ENCODE assay signal across 8 cellular contexts in the genomic region with DNA sequence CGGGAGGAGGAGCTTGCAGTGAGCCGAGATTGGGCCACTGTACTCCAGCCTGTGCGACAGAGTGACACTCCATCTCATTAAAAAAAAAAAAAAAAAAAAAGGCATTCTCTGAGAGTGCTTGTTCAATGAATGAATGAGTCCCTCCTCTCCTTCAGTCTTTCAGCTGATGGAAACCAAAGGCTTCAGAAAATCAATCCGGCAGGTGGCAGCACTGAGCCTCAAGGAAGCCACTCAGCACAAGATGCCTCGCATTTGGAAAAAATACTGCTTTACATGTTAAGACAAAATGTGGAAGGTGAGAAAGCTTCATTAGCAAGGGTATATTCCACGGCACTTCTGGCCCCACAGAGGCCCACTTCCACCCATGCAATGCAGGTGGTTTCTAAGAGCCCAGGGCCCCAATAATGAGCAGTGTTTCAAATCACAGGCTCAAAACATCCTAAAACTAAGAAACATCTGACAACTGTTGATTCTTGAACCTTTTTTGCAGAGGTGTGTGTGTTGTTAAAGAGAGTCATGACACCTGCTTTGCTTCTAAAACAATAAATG. TPM values are rescaled to one million over a fixed set of nuclear protein-coding genes. Genes with fewer than 3 reads are reported as not detected.
DNase-seq lines count a peak whose midpoint lies in the region; ATAC-seq, FAIRE-seq and TF ChIP-seq lines count a peak whose summit lies in the region.

No MANE protein-coding gene starts in this region.

- 23% methylated on average over 3 of the region's 6 CpGs; no CpG with 5 or more reads in 1 of the 2 experiments for WGBS in H1 (ENCODE audit: extremely low coverage in 1 of 2, insufficient coverage in 1 of 2, insufficient read length in 1 of 2, insufficient replicate concordance in 2 of 2, low coverage in 1 of 2, low lambda C conversion rate in 2 of 2, missing lambda C conversion rate in 1 of 2), 2 experiments

- no peak overlapping the region for H2BK12ac ChIP-seq in H1 (ENCODE audit: low read depth, low read length)

- peak; percentile 51 to 83 (median 76) for TF ChIP-seq CTCF in H1 (IDR thresholded peaks at IDR 0.05; ENCODE audit: control extremely low read depth in 1 of 3, insufficient read depth in 1 of 3, low read depth in 1 of 3, low read length in 3 of 3)

- no peak overlapping the region for H3K18ac ChIP-seq in H1 (ENCODE audit: extremely low read depth, low read length)

- H3K36me3 ChIP-seq in H1 (ENCODE audit: control insufficient read depth in 2 of 4, insufficient read depth in 4 of 4, low read length in 3 of 4) = peaks cover 5 to 26% (median 17%) of the 10 kb centered on the region in 4 experiments; a peak in 6 of 8 replicates

- no peak overlapping the region for H2BK5ac ChIP-seq in H1 (ENCODE audit: low read depth, low read length)

- peaks cover 6 to 8% of the 10 kb centered on the region in 2 experiments for H4K20me1 ChIP-seq in H1 (replicated peaks in 1 of 2; ENCODE audit: control insufficient read depth in 1 of 2, insufficient read depth in 2 of 2, low read length in 2 of 2)

- no peak overlapping the region for H2BK20ac ChIP-seq in H1 (ENCODE audit: low read length)

- H2BK15ac ChIP-seq in H1 (ENCODE audit: low read length) = no peak overlapping the region

- H2AK5ac ChIP-seq in H1 (ENCODE audit: low read depth, low read length) = no peak overlapping the region

- H3K79me1 ChIP-seq in H1 (ENCODE audit: low read depth, low read length) = no peaks in the 10 kb centered on the region; the same call in 1 of the 2 replicates

- FAIRE-seq in H1 (lab: Jason Lieb, UNC) = peak; percentile 79

- no peak for TF ChIP-seq EP300 in H1 (IDR thresholded peaks at IDR 0.05; ENCODE audit: borderline replicate concordance in 1 of 2, low read depth in 2 of 2, low read length in 2 of 2)

- TF ChIP-seq RAD21 in H1 (IDR thresholded peaks at IDR 0.05 in 1 of 2, conservative IDR thresholded peaks at IDR 0.05 in 1 of 2; ENCODE audit: low read depth in 2 of 2, low read length in 2 of 2) = peak; percentile 72 to 86

- peaks cover 4 to 9% (median 6%) of the 10 kb centered on the region in 4 experiments; a peak in 6 of 7 replicates for H3K4me1 ChIP-seq in H1 (replicated peaks in 1 of 4; ENCODE audit: control insufficient read depth in 3 of 4, insufficient read depth in 4 of 4, low read length in 3 of 4)

- no peak for TF ChIP-seq POLR2A in H1 (IDR thresholded peaks at IDR 0.05; ENCODE audit: control extremely low read depth in 1 of 2, low read depth in 2 of 2, low read length in 2 of 2)

- no peak overlapping the region for H3K4me3 ChIP-seq in H1 (ENCODE audit: extremely low read depth in 1 of 4, insufficient read depth in 2 of 4, low read depth in 3 of 4, low read length in 4 of 4)

- no peaks in the 10 kb centered on the region for H3K27me3 ChIP-seq in H1 (replicated peaks in 1 of 4; ENCODE audit: control insufficient read depth in 3 of 4, extremely low read depth in 1 of 4, insufficient read depth in 3 of 4, low read length in 3 of 4)

- no peak overlapping the region for H3K4me2 ChIP-seq in H1 (ENCODE audit: insufficient read depth in 1 of 2, low read depth in 2 of 2, low read length in 2 of 2)

- ATAC-seq in HG03571 (IDR thresholded peaks at IDR 0.05; ENCODE audit: unreplicated experiment) = no peak

- POLR2A ChIA-PET in H1 (lab: Charles Lee; ENCODE audit: partially characterized antibody) = interaction anchor here (0.7 to 1.5 kb wide), 4 partner anchors 69 to 81 kb away, joined by 3 to 6 read pairs (median 4); no protein-coding TSS in a partner anchor

- no peaks in the 10 kb centered on the region for H3K23me2 ChIP-seq in H1 (ENCODE audit: low read depth, low read length)

- H3K9ac ChIP-seq in H1 (replicated peaks in 1 of 4; ENCODE audit: extremely low read depth in 1 of 4, low read depth in 3 of 4, low read length in 3 of 4) = no peak overlapping the region

- no peak overlapping the region for H2BK120ac ChIP-seq in H1 (replicated peaks; ENCODE audit: low read depth, low read length)

- no peak overlapping the region for H4K8ac ChIP-seq in H1 (ENCODE audit: extremely low read depth, insufficient read depth, low read length)

- H4K91ac ChIP-seq in H1 (replicated peaks; ENCODE audit: insufficient read length, low read length) = no peak overlapping the region

- no peaks in the 10 kb centered on the region for H3K9me3 ChIP-seq in H1 (ENCODE audit: insufficient read depth in 2 of 2, low read depth in 1 of 2, low read length in 1 of 2)

- no peak overlapping the region for H2AFZ ChIP-seq in H1 (ENCODE audit: low read length)

- no peak overlapping the region for H4K5ac ChIP-seq in H1 (ENCODE audit: insufficient read length, low read depth, low read length)

- H3K14ac ChIP-seq in H1 (ENCODE audit: insufficient read length) = no peak overlapping the region

- DNase-seq in COLO668 (lab: John Stamatoyannopoulos, UW; ENCODE audit: unreplicated experiment) = peak; percentile 75
- peak in 72 of 76 experiments; percentile 10 to 89 (median 70) for DNase-seq in HUDEP-2 (lab: John Stamatoyannopoulos, UW; ENCODE audit: unreplicated experiment in 76 of 76)
- DNase-seq in NOMO-1 (lab: John Stamatoyannopoulos, UW; ENCODE audit: unreplicated experiment in 2 of 2) = peak; percentile 16 to 83
- DNase-seq in activated CD8-positive, alpha-beta memory T cell treated with anti-CD3 and anti-CD28 coated beads for 4 hours (ENCODE audit: low read depth in 2 of 2) = peak; percentile 80 to 82
- peak; percentile 74 to 95 for DNase-seq in H1 (ENCODE audit: low read depth in 1 of 2, low spot score in 2 of 2)
- peak; percentile 90 for DNase-seq in midbrain (lab: John Stamatoyannopoulos, UW)
- peak; percentile 84 to 88 for DNase-seq in stimulated activated CD8-positive, alpha-beta memory T cell treated with anti-CD3 and anti-CD28 coated beads, Interleukin-4, amount 100 ng/mL, for 1 hour (ENCODE audit: low read depth in 2 of 2, low spot score in 1 of 2)

- H3K27ac ChIP-seq in H1 (ENCODE audit: low read depth, low read length) = no peak overlapping the region

- no peak overlapping the region for H3K56ac ChIP-seq in H1 (replicated peaks; ENCODE audit: insufficient read length, low read depth, low read length)

- CTCF ChIA-PET in H1 (lab: Charles Lee; ENCODE audit: partially characterized antibody) = interaction anchor here (0.7 to 9.6 kb wide), 41 partner anchors 8 to 239 kb away, joined by 3 to 97 read pairs (median 5); a partner anchor contains a TSS

- no peak overlapping the region for H3K23ac ChIP-seq in H1 (ENCODE audit: insufficient read length)

- no peak overlapping the region for H3K4ac ChIP-seq in H1 (replicated peaks; ENCODE audit: insufficient read length, low read depth, low read length)

- H3K79me2 ChIP-seq in H1 (ENCODE audit: control insufficient read depth in 1 of 2, insufficient read depth in 2 of 2, low read length in 2 of 2) = 0 out of 4 replicates have a peak, but pooled peaks cover 0 to 3% of the 10 kb centered on the region in 2 experiments

TF ChIP-seq in H1, 55 proteins besides CTCF, POLR2A, EP300 and RAD21:
- TF ChIP-seq YY1 (IDR thresholded peaks at IDR 0.05; ENCODE audit: low read depth, low read length) (0 out of 2 replicates have a peak, but pooled peaks have one; percentile 7), RXRA (IDR thresholded peaks at IDR 0.05; ENCODE audit: insufficient read depth, low read depth, low read length) (no peak), SIN3A (conservative IDR thresholded peaks at IDR 0.05 in 1 of 2, IDR thresholded peaks at IDR 0.05 in 1 of 2; ENCODE audit: low read depth in 1 of 2, low read length in 2 of 2) (0 out of 4 replicates have a peak, but pooled peaks of 1 of the 2 experiments have one; percentile 45)
- TF ChIP-seq, protein P1, sequence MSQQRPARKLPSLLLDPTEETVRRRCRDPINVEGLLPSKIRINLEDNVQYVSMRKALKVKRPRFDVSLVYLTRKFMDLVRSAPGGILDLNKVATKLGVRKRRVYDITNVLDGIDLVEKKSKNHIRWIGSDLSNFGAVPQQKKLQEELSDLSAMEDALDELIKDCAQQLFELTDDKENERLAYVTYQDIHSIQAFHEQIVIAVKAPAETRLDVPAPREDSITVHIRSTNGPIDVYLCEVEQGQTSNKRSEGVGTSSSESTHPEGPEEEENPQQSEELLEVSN (IDR thresholded peaks at IDR 0.05) = no peak

RNA-seq across cellular contexts. Expression of a gene that starts 33.9 kb away (rescaled TPM):
- 28.6 and 33.3 TPM in 2 replicates for total RNA-seq in H1 (2021; fragmentation: NEBNext Ultra II Directional; extraction: Animal tissue kit (Norgen Biotek cat#: 25700))
- 32.6 and 34.2 TPM in 2 replicates for polyA plus RNA-seq in H1 (2011; rRNA removed)
- polyA plus RNA-seq in H1 (2011; cell fraction: cytosol; rRNA removed) = 28.9 TPM
- 28.4 TPM for polyA plus RNA-seq in H1 (2011; cell fraction: nucleus; rRNA removed)
- polyA plus RNA-seq in H1 (2012, experiment 1 of 2) = 18.5 to 29.1 TPM (median 25.6 TPM) in 4 replicates
- polyA plus RNA-seq in H1 (2012, experiment 2 of 2) = 29.7 TPM
- polyA plus RNA-seq in H1 (2013, experiment 1 of 2) = 26.5 TPM
- polyA plus RNA-seq in H1 (2013, experiment 2 of 2) = 25.1 TPM
- polyA minus RNA-seq in H1 (2011; rRNA and poly(A)+ RNA removed) = 19.6 and 21.1 TPM in 2 replicates
- 10.9 TPM for polyA minus RNA-seq in H1 (2011; cell fraction: cytosol; rRNA and poly(A)+ RNA removed)
- polyA minus RNA-seq in H1 (2011; cell fraction: nucleus; rRNA and poly(A)+ RNA removed) = 18.0 TPM

RNA-seq across cellular contexts. Expression of a gene that starts 52.1 kb away (rescaled TPM):
- total RNA-seq in H1 (2021; fragmentation: NEBNext Ultra II Directional; extraction: Animal tissue kit (Norgen Biotek cat#: 25700)) = 16.1 and 17.5 TPM in 2 replicates
- polyA plus RNA-seq in H1 (2011; rRNA removed) = 51.1 and 60.6 TPM in 2 replicates
- polyA plus RNA-seq in H1 (2011; cell fraction: cytosol; rRNA removed) = 50.3 TPM
- polyA plus RNA-seq in H1 (2011; cell fraction: nucleus; rRNA removed) = 38.8 TPM
- polyA plus RNA-seq in H1 (2012, experiment 1 of 2) = 18.3 to 30.8 TPM (median 24.5 TPM) in 4 replicates
- 29.7 TPM for polyA plus RNA-seq in H1 (2012, experiment 2 of 2)
- polyA plus RNA-seq in H1 (2013, experiment 1 of 2) = 18.4 TPM
- 18.0 TPM for polyA plus RNA-seq in H1 (2013, experiment 2 of 2)
- polyA minus RNA-seq in H1 (2011; rRNA and poly(A)+ RNA removed) = 29.5 and 38.8 TPM in 2 replicates
- 10.4 TPM for polyA minus RNA-seq in H1 (2011; cell fraction: cytosol; rRNA and poly(A)+ RNA removed)
- 13.0 TPM for polyA minus RNA-seq in H1 (2011; cell fraction: nucleus; rRNA and poly(A)+ RNA removed)
